10 cellular contexts compared by ENCODE assay signal in the genomic region with DNA sequence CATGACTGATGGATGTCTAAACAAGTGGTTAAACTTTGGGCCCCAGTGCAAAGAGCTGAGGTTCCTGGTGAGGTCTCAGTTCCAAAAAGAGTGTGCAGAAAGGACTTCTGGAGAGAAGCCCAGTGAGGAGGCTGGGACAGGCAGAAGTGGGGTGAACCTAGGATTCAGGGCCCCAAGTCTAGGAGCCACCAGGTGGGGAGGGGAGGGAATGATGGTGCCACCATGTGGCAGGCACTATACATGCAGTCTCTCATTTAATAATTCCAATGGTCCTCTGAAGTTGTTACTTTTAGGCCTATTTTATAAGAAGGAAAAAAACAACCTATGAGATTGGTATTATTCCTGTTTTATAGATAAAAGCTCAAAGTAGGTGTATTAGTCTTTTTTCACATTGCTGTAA.
DNase-seq lines count a peak whose midpoint lies in the region; ATAC-seq and TF ChIP-seq lines count a peak whose summit lies in the region.
"Had no signal": no experiment of that assay in that cellular context is flagged by ENCODE, and none has a peak within 500 bp of the region (broad histone marks: within the 10 kb centered on the region; RNA-seq: fewer than 3 reads in every experiment).

No MANE protein-coding gene starts in this region.

- ATAC-seq in HG03460 (IDR thresholded peaks at IDR 0.05; ENCODE audit: unreplicated experiment): peak; percentile 62
- ATAC-seq in naive thymus-derived CD4-positive, alpha-beta T cell: no peak

- no peaks in the 10 kb centered on the region for H3K27me3 Mint-ChIP-seq in naive thymus-derived CD4-positive, alpha-beta T cell

- H3K36me3 Mint-ChIP-seq in naive thymus-derived CD4-positive, alpha-beta T cell: no peaks in the 10 kb centered on the region

- no peaks in the 10 kb centered on the region for H3K4me1 ChIP-seq in cardiac muscle cell (ENCODE audit: low read depth)
- no peaks in the 10 kb centered on the region for H3K4me1 ChIP-seq in naive thymus-derived CD4-positive, alpha-beta T cell (ENCODE audit: control insufficient read depth in 2 of 2, insufficient read depth in 2 of 2, low read length in 2 of 2)

- POLR2A ChIA-PET in naive thymus-derived CD4-positive, alpha-beta T cell (lab: Charles Lee): no interaction called here

- no peaks in the 10 kb centered on the region for H3K27me3 ChIP-seq in cardiac muscle cell
- H3K27me3 ChIP-seq in naive thymus-derived CD4-positive, alpha-beta T cell (ENCODE audit: control insufficient read depth in 2 of 2, insufficient read depth in 2 of 2, low read length in 2 of 2): no peaks in the 10 kb centered on the region

- no peak overlapping the region for H3K4me3 Mint-ChIP-seq in naive thymus-derived CD4-positive, alpha-beta T cell

- peak; percentile 36 for TF ChIP-seq CTCF in cardiac muscle cell (IDR thresholded peaks at IDR 0.05; ENCODE audit: low read depth, low read length)

- in situ Hi-C loops in T47D (cut with HindIII; ENCODE audit: low pct_unique_long_range_greater_than_20kb, low sequenced_read_pairs): no loop called here

- H3K27ac ChIP-seq in cardiac muscle cell: no peak overlapping the region
- no peak overlapping the region for H3K27ac ChIP-seq in naive thymus-derived CD4-positive, alpha-beta T cell (ENCODE audit: low read depth, low read length)

- no peak overlapping the region for H3K27ac Mint-ChIP-seq in naive thymus-derived CD4-positive, alpha-beta T cell

- H3K9me3 Mint-ChIP-seq in naive thymus-derived CD4-positive, alpha-beta T cell: no peaks in the 10 kb centered on the region

- CTCF ChIA-PET in naive thymus-derived CD4-positive, alpha-beta T cell (lab: Charles Lee): interaction anchor here (0.6 to 0.8 kb wide), 2 partner anchors 9 to 1958 kb away, joined by 3 read pairs; no protein-coding TSS in a partner anchor

- H3K4me1 Mint-ChIP-seq in naive thymus-derived CD4-positive, alpha-beta T cell: no peaks in the 10 kb centered on the region

- no peak overlapping the region for H3K4me3 ChIP-seq in cardiac muscle cell
- H3K4me3 ChIP-seq in naive thymus-derived CD4-positive, alpha-beta T cell (ENCODE audit: low read length): no peak overlapping the region

- DNase-seq in cardiac muscle cell (ENCODE audit: low read depth in 1 of 2, low spot score in 1 of 2): no peak
- DNase-seq in cardiac septum (ENCODE audit: low spot score): no peak
- DNase-seq in T47D (ENCODE audit: low read depth in 1 of 2, low spot score in 1 of 2): peak; percentile 5 to 12
- DNase-seq in activated naive CD4-positive, alpha-beta T cell (lab: John Stamatoyannopoulos, UW): no peak
- no peak for DNase-seq in effector CD8-positive, alpha-beta T cell (lab: John Stamatoyannopoulos, UW)
- no peak for DNase-seq in naive thymus-derived CD4-positive, alpha-beta T cell
- DNase-seq in dedifferentiated amniotic fluid mesenchymal stem cell (ENCODE audit: extremely low spot score): no peak
- DNase-seq: RPMI8226; stimulated activated CD4-positive, alpha-beta T cell treated with anti-CD3 and anti-CD28 coated beads, Interleukin-4, amount 100 ng/mL, for 4 hours had no signal

- H3K36me3 ChIP-seq in cardiac muscle cell: no peaks in the 10 kb centered on the region
- no peaks in the 10 kb centered on the region for H3K36me3 ChIP-seq in naive thymus-derived CD4-positive, alpha-beta T cell (ENCODE audit: control insufficient read depth in 2 of 3, insufficient read depth in 3 of 3, low read length in 3 of 3)

- intact Hi-C loops in cardiac septum (cut with DNase I): no loop called here
- intact Hi-C loops in naive thymus-derived CD4-positive, alpha-beta T cell (cut with micrococcal nuclease): no loop called here

- H3K9me3 ChIP-seq in cardiac muscle cell (ENCODE audit: low read depth): no peaks in the 10 kb centered on the region
- no peaks in the 10 kb centered on the region for H3K9me3 ChIP-seq in naive thymus-derived CD4-positive, alpha-beta T cell (ENCODE audit: control insufficient read depth in 2 of 3, low read length in 3 of 3)

Comparison
In these comparisons a context has a peak if more than half of its experiments do, and no peak if none do; other contexts are left out.
1. DNase-seq: peak in T47D (2 of 2); none in cardiac muscle cell (0 of 2), cardiac septum (single experiment), activated naive CD4-positive, alpha-beta T cell (0 of 4), effector CD8-positive, alpha-beta T cell (single experiment), naive thymus-derived CD4-positive, alpha-beta T cell (0 of 9) and dedifferentiated amniotic fluid mesenchymal stem cell (single experiment).